In genomic region chr12:54173066-54173726, GRCh38 we compare ENCODE assay signal across 8 cellular contexts. TPM values are rescaled to one million over a fixed set of nuclear protein-coding genes. Genes with fewer than 3 reads are reported as not detected.
DNase-seq lines count a peak whose midpoint lies in the region; ATAC-seq and TF ChIP-seq lines count a peak whose summit lies in the region.

No MANE protein-coding gene starts in this region.

- POLR2A ChIA-PET in activated CD8-positive, alpha-beta T cell treated with anti-CD3 and anti-CD28 coated beads, Interleukin-2, amount 10 ng/mL, durations not matched to agents 7 days and 5 days (lab: Charles Lee), result no interaction called here

- peaks cover 7% of the 10 kb centered on the region for H3K4me1 Mint-ChIP-seq in activated CD8-positive, alpha-beta T cell treated with anti-CD3 and anti-CD28 coated beads, Interleukin-2, amount 10 ng/mL, durations not matched to agents 7 days and 5 days (ENCODE audit: low read depth)
- H3K4me1 Mint-ChIP-seq in neural progenitor cell (no peaks in the 10 kb centered on the region), type B pancreatic cell (ENCODE audit: unreplicated experiment) (peaks cover 15% of the 10 kb centered on the region)

- H3K27ac ChIP-seq in neural progenitor cell, result no peak overlapping the region

- H4K20me1 ChIP-seq in neural progenitor cell (ENCODE audit: low read depth), result peaks cover 2% of the 10 kb centered on the region

- DNase-seq in Daoy (ENCODE audit: low read depth) (peak; percentile 64), NCI-H1417 treated with DMSO at 0.1 percent for 48 hours (lab: John Stamatoyannopoulos, UW) (peak; percentile 58), fibroblast of peridontal ligament (ENCODE audit: extremely low read depth) (peak; percentile 6), neural progenitor cell (ENCODE audit: low spot score) (peak; percentile 80), medulla oblongata (ENCODE audit: extremely low spot score) (no peak), dedifferentiated amniotic fluid mesenchymal stem cell (ENCODE audit: extremely low spot score) (no peak), type B pancreatic cell (ENCODE audit: extremely low spot score, unreplicated experiment) (no peak)
- DNase-seq in activated CD8-positive, alpha-beta T cell treated with anti-CD3 and anti-CD28 coated beads, Interleukin-2, amount 10 ng/mL, durations not matched to agents 7 days and 5 days, result peak; percentile 34

- H2AFZ ChIP-seq in neural progenitor cell (replicated peaks), result peak overlapping the region; percentile 97

- H3K9me3 Mint-ChIP-seq in activated CD8-positive, alpha-beta T cell treated with anti-CD3 and anti-CD28 coated beads, Interleukin-2, amount 10 ng/mL, durations not matched to agents 7 days and 5 days (ENCODE audit: insufficient read depth), result no peaks in the 10 kb centered on the region
- H3K9me3 Mint-ChIP-seq in neural progenitor cell (no peaks in the 10 kb centered on the region), type B pancreatic cell (no peaks in the 10 kb centered on the region)

- peak overlapping the region; percentile 86 for H3K4me2 ChIP-seq in neural progenitor cell

- H3K4me1 ChIP-seq in neural progenitor cell, result peaks cover 5% of the 10 kb centered on the region

- peaks cover 7% of the 10 kb centered on the region for H3F3A ChIP-seq in neural progenitor cell (ENCODE audit: low read depth)

- TF ChIP-seq CTCF in neural progenitor cell (IDR thresholded peaks at IDR 0.05) (no peak), type B pancreatic cell (conservative IDR thresholded peaks at IDR 0.05) (no peak)

- no peaks in the 10 kb centered on the region for H3K27me3 Mint-ChIP-seq in activated CD8-positive, alpha-beta T cell treated with anti-CD3 and anti-CD28 coated beads, Interleukin-2, amount 10 ng/mL, durations not matched to agents 7 days and 5 days (ENCODE audit: low read depth)
- H3K27me3 Mint-ChIP-seq in neural progenitor cell (ENCODE audit: insufficient read depth, low read depth) (peaks cover 2% of the 10 kb centered on the region), type B pancreatic cell (no peaks in the 10 kb centered on the region)

- no peaks in the 10 kb centered on the region for H3K36me3 Mint-ChIP-seq in activated CD8-positive, alpha-beta T cell treated with anti-CD3 and anti-CD28 coated beads, Interleukin-2, amount 10 ng/mL, durations not matched to agents 7 days and 5 days (ENCODE audit: low read depth)
- H3K36me3 Mint-ChIP-seq in neural progenitor cell (no peaks in the 10 kb centered on the region), type B pancreatic cell (peaks cover 4% of the 10 kb centered on the region)

- no peaks in the 10 kb centered on the region for H3K9me3 ChIP-seq in neural progenitor cell (ENCODE audit: low read depth)

- H3K36me3 ChIP-seq in neural progenitor cell, result no peaks in the 10 kb centered on the region

- no peak overlapping the region for H3K27ac Mint-ChIP-seq in activated CD8-positive, alpha-beta T cell treated with anti-CD3 and anti-CD28 coated beads, Interleukin-2, amount 10 ng/mL, durations not matched to agents 7 days and 5 days
- H3K27ac Mint-ChIP-seq in neural progenitor cell (no peak overlapping the region), type B pancreatic cell (no peak overlapping the region)

- no peaks in the 10 kb centered on the region for H3K79me2 ChIP-seq in neural progenitor cell (ENCODE audit: low read depth)

- peak overlapping the region; percentile 48 for H3K4me3 ChIP-seq in neural progenitor cell

- no peak overlapping the region for H3K9ac ChIP-seq in neural progenitor cell

- peak; percentile 75 for ATAC-seq in activated CD8-positive, alpha-beta T cell treated with anti-CD3 and anti-CD28 coated beads, Interleukin-2, amount 10 ng/mL, durations not matched to agents 7 days and 5 days

- H3K27me3 ChIP-seq in neural progenitor cell, result peaks cover 100% of the 10 kb centered on the region

- CTCF ChIA-PET in activated CD8-positive, alpha-beta T cell treated with anti-CD3 and anti-CD28 coated beads, Interleukin-2, amount 10 ng/mL, durations not matched to agents 7 days and 5 days (lab: Charles Lee), result interaction anchor here (1.2 to 5.9 kb wide), 9 partner anchors 15 to 167 kb away, joined by 3 to 29 read pairs (median 3); partner anchors contain the start of gene HOXC5

- H3K4me3 Mint-ChIP-seq in activated CD8-positive, alpha-beta T cell treated with anti-CD3 and anti-CD28 coated beads, Interleukin-2, amount 10 ng/mL, durations not matched to agents 7 days and 5 days, result no peak overlapping the region
- no peak overlapping the region for H3K4me3 Mint-ChIP-seq in neural progenitor cell
- H3K4me3 Mint-ChIP-seq in type B pancreatic cell, result no peak overlapping the region

RNA-seq across cellular contexts. Expression of gene SMUG1, which starts 15.6 kb away (rescaled TPM):
- total RNA-seq in Daoy (2014; rRNA removed; shearing (Covaris generic)), result 67.7 and 71.6 TPM in 2 replicates
- 10 to 100 TPM; 21.5 to 22.8 TPM for total RNA-seq in activated CD8-positive, alpha-beta T cell treated with anti-CD3 and anti-CD28 coated beads, Interleukin-2, amount 10 ng/mL, durations not matched to agents 7 days and 5 days
- total RNA-seq in neural progenitor cell (ENCODE audit: low replicate concordance) (42.9 and 49.4 TPM in 2 replicates), type B pancreatic cell (ENCODE audit: low replicate concordance) (48.3 and 52.5 TPM in 2 replicates)

Comparison
In these comparisons a context has a peak if more than half of its experiments do, and no peak if none do; other contexts are left out.
1. DNase-seq: peak in Daoy (single experiment), NCI-H1417 treated with DMSO at 0.1 percent for 48 hours (single experiment), activated CD8-positive, alpha-beta T cell treated with anti-CD3 and anti-CD28 coated beads, Interleukin-2, amount 10 ng/mL, durations not matched to agents 7 days and 5 days (single experiment), fibroblast of peridontal ligament (single experiment) and neural progenitor cell (single experiment); none in medulla oblongata (single experiment), dedifferentiated amniotic fluid mesenchymal stem cell (single experiment) and type B pancreatic cell (single experiment).